In the genomic region with DNA sequence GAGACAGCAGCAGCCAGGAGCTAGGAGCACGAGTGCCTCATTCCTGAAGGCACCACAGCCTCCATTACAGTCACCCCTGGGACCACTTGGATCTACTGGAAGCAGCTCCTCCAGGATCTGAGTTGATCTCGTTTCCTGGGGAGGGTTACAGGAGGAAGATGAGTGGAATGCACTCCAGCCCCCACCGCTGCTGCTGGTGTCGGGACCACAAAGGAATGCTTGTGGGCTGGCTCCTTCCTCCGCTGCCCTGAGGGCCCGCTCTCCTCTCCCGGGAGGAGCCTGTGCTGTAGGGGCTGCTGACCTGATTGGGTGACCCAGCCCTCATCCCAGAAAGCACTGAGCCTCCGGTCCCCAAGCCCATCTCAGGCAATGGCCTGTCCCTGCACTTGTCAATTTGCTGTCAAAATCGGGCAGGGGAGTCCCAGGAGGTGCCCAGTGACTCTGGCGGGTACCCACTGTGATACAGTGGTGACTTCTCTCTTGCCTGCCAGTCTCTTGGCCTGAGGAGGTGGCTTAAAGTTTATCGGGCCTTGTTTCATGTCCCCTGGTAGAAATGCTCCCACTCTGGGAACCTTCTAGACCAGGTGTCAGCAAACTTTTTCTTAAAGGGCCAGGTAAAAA, we compare ENCODE assay signal across 19 cellular contexts. TPM values are rescaled to one million over a fixed set of nuclear protein-coding genes. Genes with fewer than 3 reads are reported as not detected.
DNase-seq lines count a peak whose midpoint lies in the region; ATAC-seq and TF ChIP-seq lines count a peak whose summit lies in the region.
"Had no signal": no experiment of that assay in that cellular context is flagged by ENCODE, and none has a peak within 500 bp of the region (broad histone marks: within the 10 kb centered on the region; RNA-seq: fewer than 3 reads in every experiment).

No MANE protein-coding gene starts in this region.

- H3K27me3 ChIP-seq in adipocyte (replicated peaks; ENCODE audit: control insufficient read depth, insufficient read depth, low read length) (no peaks in the 10 kb centered on the region), testis (no peaks in the 10 kb centered on the region), colonic mucosa (no peaks in the 10 kb centered on the region)
- no peaks in the 10 kb centered on the region for H3K27me3 ChIP-seq in naive thymus-derived CD4-positive, alpha-beta T cell (ENCODE audit: control insufficient read depth in 2 of 2, insufficient read depth in 2 of 2, low read length in 2 of 2)
- H3K27me3 ChIP-seq: Peyer's patch had no signal

- H3K36me3 ChIP-seq in adipocyte (ENCODE audit: control insufficient read depth, insufficient read depth, low read length, severe bottlenecking) = peaks cover 54% of the 10 kb centered on the region
- H3K36me3 ChIP-seq in testis (ENCODE audit: low read depth, missing control alignments) = no peaks in the 10 kb centered on the region
- H3K36me3 ChIP-seq in naive thymus-derived CD4-positive, alpha-beta T cell (ENCODE audit: control insufficient read depth in 2 of 3, insufficient read depth in 3 of 3, low read length in 3 of 3) = peaks cover 4 to 79% (median 18%) of the 10 kb centered on the region in 3 experiments
- H3K36me3 ChIP-seq in colonic mucosa = peaks cover 5% of the 10 kb centered on the region

- H3K9ac ChIP-seq in adipocyte (ENCODE audit: low read length) = no peak overlapping the region
- no peak overlapping the region for H3K9ac ChIP-seq in colonic mucosa (ENCODE audit: low read depth in 2 of 2, low read length in 2 of 2)

- no peaks in the 10 kb centered on the region for H3K27me3 Mint-ChIP-seq in naive thymus-derived CD4-positive, alpha-beta T cell
- H3K27me3 Mint-ChIP-seq: T-helper 17 cell had no signal

- intact Hi-C loops in testis (cut with DNase I; ENCODE audit: low total_unique reads) (no loop called here), colonic mucosa (cut with DNase I) (no loop called here)
- intact Hi-C loops in naive thymus-derived CD4-positive, alpha-beta T cell (cut with micrococcal nuclease) = no loop called here

- WGBS in testis, 2 donors = 59% methylated on average over 4 to 11 of the region's 11 CpGs

- H3K36me3 Mint-ChIP-seq in naive thymus-derived CD4-positive, alpha-beta T cell = peaks cover 12 to 40% (median 31%) of the 10 kb centered on the region in 5 donors

- no peaks in the 10 kb centered on the region for H3K9me3 Mint-ChIP-seq in naive thymus-derived CD4-positive, alpha-beta T cell
- H3K9me3 Mint-ChIP-seq: CD8-positive, alpha-beta T cell; stimulated activated effector memory CD8-positive, alpha-beta T cell treated with anti-CD3 and anti-CD28 coated beads, Interleukin-12 subunit alpha, Interleukin-12 subunit beta, amount 100 ng/mL, for 72 hours had no signal

- DNase-seq in HK-2 (ENCODE audit: unreplicated experiment) = peak; percentile 28
- DNase-seq in adipocyte (ENCODE audit: low read depth) = peak; percentile 61
- peak; percentile 54 for DNase-seq in kidney glomerular epithelial cell (lab: John Stamatoyannopoulos, UW)
- DNase-seq in testis = no peak
- DNase-seq in naive thymus-derived CD4-positive, alpha-beta T cell = no peak
- DNase-seq in NCI-H1694 (lab: John Stamatoyannopoulos, UW) = no peak
- no peak for DNase-seq in colonic mucosa
- DNase-seq: activated CD4-positive, alpha-beta T cell treated with anti-CD3 and anti-CD28 coated beads, Interleukin-2, amount 50 U/mL, for 1 hour; activated T-cell treated with anti-CD3 and anti-CD28 coated beads, Interleukin-2, amount 50 U/mL, for 48 hours; amniotic stem cell; CD8-positive, alpha-beta T cell; GDM1; NCI-H1417; NCI-H510A treated with DMSO at 0.1 percent for 48 hours; Peyer's patch; stimulated activated CD4-positive, alpha-beta T cell treated with anti-CD3 and anti-CD28 coated beads, Interleukin-4, amount 100 ng/mL, for 1 hour; T-helper 17 cell had no signal

- H3K4me3 ChIP-seq in adipocyte (ENCODE audit: low read length) (no peak overlapping the region), testis (no peak overlapping the region), colonic mucosa (no peak overlapping the region)
- H3K4me3 ChIP-seq in naive thymus-derived CD4-positive, alpha-beta T cell (ENCODE audit: low read length) = no peak overlapping the region
- H3K4me3 ChIP-seq: mucosa of descending colon, Peyer's patch had no signal

- POLR2A ChIA-PET in naive thymus-derived CD4-positive, alpha-beta T cell (lab: Charles Lee) = interaction anchor here (1.1 to 1.3 kb wide), 2 partner anchors 13 to 22 kb away, joined by 4 read pairs; no protein-coding TSS in a partner anchor

- ATAC-seq in naive thymus-derived CD4-positive, alpha-beta T cell = no peak
- ATAC-seq: CD8-positive, alpha-beta T cell; mucosa of descending colon; stimulated activated effector memory CD8-positive, alpha-beta T cell treated with anti-CD3 and anti-CD28 coated beads, Interleukin-12 subunit alpha, Interleukin-12 subunit beta, amount 100 ng/mL, for 72 hours; T-helper 17 cell had no signal

- peak overlapping the region; percentile 77 to 79 for H3K27ac ChIP-seq in testis
- no peak overlapping the region for H3K27ac ChIP-seq in naive thymus-derived CD4-positive, alpha-beta T cell (ENCODE audit: low read depth, low read length)
- H3K27ac ChIP-seq in colonic mucosa = no peak overlapping the region

- no peak for TF ChIP-seq POLR2A in testis (IDR thresholded peaks at IDR 0.05)

- H3K4me1 ChIP-seq in adipocyte (ENCODE audit: control insufficient read depth, insufficient read depth, low read length) (peaks cover 14% of the 10 kb centered on the region), testis (peaks cover 50% of the 10 kb centered on the region), colonic mucosa (peaks cover 7% of the 10 kb centered on the region)
- H3K4me1 ChIP-seq in naive thymus-derived CD4-positive, alpha-beta T cell (ENCODE audit: control insufficient read depth in 2 of 2, insufficient read depth in 2 of 2, low read length in 2 of 2) = peaks cover 0 to 24% of the 10 kb centered on the region in 2 donors

- CTCF ChIA-PET in naive thymus-derived CD4-positive, alpha-beta T cell (lab: Charles Lee) = interaction anchor here (0.6 to 0.7 kb wide), 2 partner anchors 156 to 301 kb away, joined by 3 read pairs; no protein-coding TSS in a partner anchor

- peaks cover 9 to 35% (median 28%) of the 10 kb centered on the region in 7 donors for H3K4me1 Mint-ChIP-seq in naive thymus-derived CD4-positive, alpha-beta T cell

- peak overlapping the region in 2 of 9 donors; percentile 19 to 26 for H3K27ac Mint-ChIP-seq in naive thymus-derived CD4-positive, alpha-beta T cell
- H3K27ac Mint-ChIP-seq: stimulated activated effector memory CD8-positive, alpha-beta T cell treated with anti-CD3 and anti-CD28 coated beads, Interleukin-12 subunit alpha, Interleukin-12 subunit beta, amount 100 ng/mL, for 72 hours; T-helper 17 cell had no signal

- no peak overlapping the region for H3K4me3 Mint-ChIP-seq in naive thymus-derived CD4-positive, alpha-beta T cell
- H3K4me3 Mint-ChIP-seq: CD8-positive, alpha-beta T cell; stimulated activated effector memory CD8-positive, alpha-beta T cell treated with anti-CD3 and anti-CD28 coated beads, Interleukin-12 subunit alpha, Interleukin-12 subunit beta, amount 100 ng/mL, for 72 hours; T-helper 17 cell had no signal

- H3K9me3 ChIP-seq in adipocyte (ENCODE audit: control insufficient read depth, low read length) = no peaks in the 10 kb centered on the region
- no peaks in the 10 kb centered on the region for H3K9me3 ChIP-seq in testis
- H3K9me3 ChIP-seq in naive thymus-derived CD4-positive, alpha-beta T cell (ENCODE audit: control insufficient read depth in 2 of 3, low read length in 3 of 3) = no peaks in the 10 kb centered on the region
- no peaks in the 10 kb centered on the region for H3K9me3 ChIP-seq in colonic mucosa
- H3K9me3 ChIP-seq: mucosa of descending colon, Peyer's patch had no signal

- no peak for TF ChIP-seq CTCF in testis (IDR thresholded peaks at IDR 0.05)
- no peak for TF ChIP-seq CTCF in colonic mucosa (IDR thresholded peaks at IDR 0.05)

RNA-seq across cellular contexts. Expression of gene IL10RB, which starts 23.1 kb away (rescaled TPM):
- total RNA-seq in testis = 10 to 100 TPM; 14.3 to 19.3 TPM
- 14.4 TPM for polyA plus RNA-seq in testis (ENCODE audit: insufficient read depth, low read depth, low replicate concordance)
- total RNA-seq in naive thymus-derived CD4-positive, alpha-beta T cell = 10 to 100 TPM; 17.6 to 35.0 (median 27.2) TPM
- 10 to 100 TPM; 47.2 to 51.4 TPM for polyA plus RNA-seq in naive thymus-derived CD4-positive, alpha-beta T cell
- 10 to 100 TPM; 48.0 to 86.3 TPM for total RNA-seq in colonic mucosa

RNA-seq across cellular contexts. Expression of gene IFNAR1, which starts 35.5 kb away (rescaled TPM):
- 10 to 100 TPM; 22.8 to 25.0 TPM for total RNA-seq in testis
- polyA plus RNA-seq in testis (ENCODE audit: insufficient read depth, low read depth, low replicate concordance) = 22.1 TPM
- 10 to 100 TPM; 24.7 to 60.8 (median 40.0) TPM for total RNA-seq in naive thymus-derived CD4-positive, alpha-beta T cell
- polyA plus RNA-seq in naive thymus-derived CD4-positive, alpha-beta T cell = 10 to 100 TPM; 62.5 to 76.2 TPM
- total RNA-seq in colonic mucosa = 10 to 100 TPM; 32.3 to 62.2 TPM

RNA-seq across cellular contexts. Expression of gene IFNAR2, which starts 59.6 kb away (rescaled TPM):
- total RNA-seq in testis = 10 to 100 TPM in 1 of 2 donors, 1 to 10 TPM in 1; 8.6 to 13.1 TPM
- 10.7 TPM for polyA plus RNA-seq in testis (ENCODE audit: insufficient read depth, low read depth, low replicate concordance)
- total RNA-seq in naive thymus-derived CD4-positive, alpha-beta T cell = 10 to 100 TPM; 44.9 to 85.8 (median 60.8) TPM
- 10 to 100 TPM; 77.3 to 90.2 TPM for polyA plus RNA-seq in naive thymus-derived CD4-positive, alpha-beta T cell
- 10 to 100 TPM in 1 of 2 donors, 1 to 10 TPM in 1; 7.0 to 19.5 TPM for total RNA-seq in colonic mucosa

Comparison
In these comparisons a context has a peak if more than half of its experiments do, and no peak if none do; other contexts are left out.
1. DNase-seq: peak in HK-2 (single experiment), adipocyte (single experiment) and kidney glomerular epithelial cell (single experiment); none in testis (single experiment), naive thymus-derived CD4-positive, alpha-beta T cell (0 of 9), NCI-H1694 (single experiment) and colonic mucosa (single experiment).
2. H3K27ac ChIP-seq: peak in testis (2 of 2); none in naive thymus-derived CD4-positive, alpha-beta T cell (single experiment) and colonic mucosa (single experiment).